In the genomic region with DNA sequence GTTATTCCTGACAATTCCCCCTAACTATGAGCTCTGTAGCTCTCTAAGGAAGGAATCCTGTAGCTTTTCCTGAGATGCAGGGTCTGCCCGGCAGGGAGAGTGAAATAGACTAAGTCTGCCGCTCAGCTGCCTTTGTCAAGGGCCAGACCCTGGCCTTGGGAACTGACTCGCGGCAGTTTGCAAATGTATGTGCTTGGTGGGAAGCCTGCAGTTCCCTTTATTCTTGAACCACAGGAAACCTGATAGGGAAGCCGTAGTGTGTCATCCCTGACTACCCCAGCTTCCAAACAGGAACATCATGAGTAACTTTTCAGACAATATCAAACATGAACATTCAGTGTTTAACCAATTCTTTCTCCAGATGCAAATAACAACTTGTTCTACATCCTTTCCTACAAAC, we compare ENCODE assay signal across 12 cellular contexts.
DNase-seq lines count a peak whose midpoint lies in the region; FAIRE-seq and TF ChIP-seq lines count a peak whose summit lies in the region.
"Had no signal": no experiment of that assay in that cellular context is flagged by ENCODE, and none has a peak within 500 bp of the region (broad histone marks: within the 10 kb centered on the region; RNA-seq: fewer than 3 reads in every experiment).

No MANE protein-coding gene starts in this region.

- H3K36me3 ChIP-seq in astrocyte (ENCODE audit: insufficient read depth, low read length) (no peaks in the 10 kb centered on the region), iPS-18a (ENCODE audit: control insufficient read depth, low read depth, low read length) (no peaks in the 10 kb centered on the region), BE2C (no peaks in the 10 kb centered on the region)

- H3K27me3 ChIP-seq in astrocyte (ENCODE audit: insufficient read depth, low read length): no peaks in the 10 kb centered on the region
- peaks cover 8% of the 10 kb centered on the region for H3K27me3 ChIP-seq in iPS-18a (ENCODE audit: control insufficient read depth, insufficient read depth, low read length)
- H3K27me3 ChIP-seq in BE2C: no peaks in the 10 kb centered on the region

- H3K36me3 Mint-ChIP-seq in activated CD4-positive, alpha-beta T cell treated with anti-CD3 and anti-CD28 coated beads, Interleukin-2, amount 10 ng/mL, durations not matched to agents 24 days and 14 days (ENCODE audit: low read depth): no peaks in the 10 kb centered on the region
- no peaks in the 10 kb centered on the region for H3K36me3 Mint-ChIP-seq in astrocyte (ENCODE audit: low read depth, unreplicated experiment)
- H3K36me3 Mint-ChIP-seq: natural killer cell had no signal

- no peaks in the 10 kb centered on the region for H3K9me3 Mint-ChIP-seq in activated CD4-positive, alpha-beta T cell treated with anti-CD3 and anti-CD28 coated beads, Interleukin-2, amount 10 ng/mL, durations not matched to agents 24 days and 14 days
- no peaks in the 10 kb centered on the region for H3K9me3 Mint-ChIP-seq in astrocyte (ENCODE audit: unreplicated experiment)
- H3K9me3 Mint-ChIP-seq: activated CD4-positive, alpha-beta memory T cell treated with anti-CD3 and anti-CD28 coated beads, Interleukin-2, amount 10 ng/mL, durations not matched to agents 7 days and 5 days; natural killer cell had no signal

- H3K9me3 ChIP-seq in astrocyte (ENCODE audit: insufficient read depth, low read depth, low read length) (no peaks in the 10 kb centered on the region), iPS-18a (ENCODE audit: control insufficient read depth, low read depth, low read length) (peaks cover 3% of the 10 kb centered on the region), BE2C (no peaks in the 10 kb centered on the region)

- DNase-seq in activated CD4-positive, alpha-beta T cell treated with anti-CD3 and anti-CD28 coated beads, Interleukin-2, amount 10 ng/mL, durations not matched to agents 24 days and 14 days: peak; percentile 43
- DNase-seq in activated CD4-positive, alpha-beta T cell treated with anti-CD3 and anti-CD28 coated beads for 4 hours: no peak
- DNase-seq in astrocyte (ENCODE audit: low read depth) (peak; percentile 9), stromal cell of bone marrow (ENCODE audit: low read depth) (peak; percentile 44), NCI-H2029 treated with DMSO at 0.1 percent for 48 hours (lab: John Stamatoyannopoulos, UW) (no peak), NCI-H2196 treated with DMSO at 0.1 percent for 48 hours (lab: John Stamatoyannopoulos, UW; ENCODE audit: unreplicated experiment) (no peak), BE2C (no peak)
- DNase-seq: activated CD4-positive, alpha-beta memory T cell treated with anti-CD3 and anti-CD28 coated beads, Interleukin-2, amount 10 ng/mL, durations not matched to agents 7 days and 5 days; natural killer cell; NCI-H187 treated with DMSO at 0.1 percent for 48 hours; stimulated activated naive CD4-positive, alpha-beta T cell had no signal

- H2AFZ ChIP-seq in astrocyte (ENCODE audit: low read depth, low read length): peak overlapping the region; percentile 6

- H3K4me3 Mint-ChIP-seq in activated CD4-positive, alpha-beta T cell treated with anti-CD3 and anti-CD28 coated beads, Interleukin-2, amount 10 ng/mL, durations not matched to agents 24 days and 14 days: no peak overlapping the region
- no peak overlapping the region for H3K4me3 Mint-ChIP-seq in astrocyte (ENCODE audit: unreplicated experiment)
- H3K4me3 Mint-ChIP-seq: activated CD4-positive, alpha-beta memory T cell treated with anti-CD3 and anti-CD28 coated beads, Interleukin-2, amount 10 ng/mL, durations not matched to agents 7 days and 5 days; natural killer cell had no signal

- no peak for TF ChIP-seq CTCF in astrocyte (IDR thresholded peaks at IDR 0.05; ENCODE audit: insufficient read depth, low read depth, low read length)
- no peak for TF ChIP-seq CTCF in BE2C (IDR thresholded peaks at IDR 0.05; ENCODE audit: low read depth, low read length)

- H3K79me2 ChIP-seq in astrocyte (ENCODE audit: insufficient read depth, low read length): no peaks in the 10 kb centered on the region

- H3K4me3 ChIP-seq in astrocyte (ENCODE audit: insufficient read depth, low read depth, low read length): no peak overlapping the region
- peak overlapping the region; percentile 36 for H3K4me3 ChIP-seq in iPS-18a (ENCODE audit: low read length)
- H3K4me3 ChIP-seq in BE2C (ENCODE audit: low read depth, low read length): no peak overlapping the region

- no peak for FAIRE-seq in astrocyte (lab: Jason Lieb, UNC)

- H3K4me1 ChIP-seq in astrocyte (ENCODE audit: insufficient read depth, low read length) (no peaks in the 10 kb centered on the region), iPS-18a (ENCODE audit: control insufficient read depth, low read depth, low read length) (peaks cover 37% of the 10 kb centered on the region), BE2C (no peaks in the 10 kb centered on the region)

- H3K4me1 Mint-ChIP-seq in activated CD4-positive, alpha-beta T cell treated with anti-CD3 and anti-CD28 coated beads, Interleukin-2, amount 10 ng/mL, durations not matched to agents 24 days and 14 days: no peaks in the 10 kb centered on the region
- peaks cover 15% of the 10 kb centered on the region for H3K4me1 Mint-ChIP-seq in astrocyte (ENCODE audit: low read depth, unreplicated experiment)
- H3K4me1 Mint-ChIP-seq: activated CD4-positive, alpha-beta memory T cell treated with anti-CD3 and anti-CD28 coated beads, Interleukin-2, amount 10 ng/mL, durations not matched to agents 7 days and 5 days had no signal

- no peak overlapping the region for H3K27ac Mint-ChIP-seq in activated CD4-positive, alpha-beta T cell treated with anti-CD3 and anti-CD28 coated beads, Interleukin-2, amount 10 ng/mL, durations not matched to agents 24 days and 14 days
- H3K27ac Mint-ChIP-seq in astrocyte (ENCODE audit: unreplicated experiment): peak overlapping the region; percentile 79
- H3K27ac Mint-ChIP-seq: activated CD4-positive, alpha-beta memory T cell treated with anti-CD3 and anti-CD28 coated beads, Interleukin-2, amount 10 ng/mL, durations not matched to agents 7 days and 5 days; natural killer cell had no signal

- H3K27ac ChIP-seq in astrocyte (ENCODE audit: low read depth, low read length) (no peak overlapping the region), iPS-18a (ENCODE audit: low read length) (no peak overlapping the region)

- no peaks in the 10 kb centered on the region for H4K20me1 ChIP-seq in astrocyte (ENCODE audit: insufficient read depth, low read length)

- H3K9ac ChIP-seq in astrocyte (ENCODE audit: low read length): no peak overlapping the region
- H3K9ac ChIP-seq in iPS-18a (ENCODE audit: low read length): no peak overlapping the region

- H3K27me3 Mint-ChIP-seq in activated CD4-positive, alpha-beta T cell treated with anti-CD3 and anti-CD28 coated beads, Interleukin-2, amount 10 ng/mL, durations not matched to agents 24 days and 14 days: peaks cover 14% of the 10 kb centered on the region
- H3K27me3 Mint-ChIP-seq in astrocyte (ENCODE audit: low read depth, unreplicated experiment): no peaks in the 10 kb centered on the region

- intact Hi-C loops in activated CD4-positive, alpha-beta T cell treated with anti-CD3 and anti-CD28 coated beads, Interleukin-2, amount 10 ng/mL, durations not matched to agents 24 days and 14 days (cut with micrococcal nuclease): no loop called here

- H3K4me2 ChIP-seq in astrocyte (ENCODE audit: low read length): no peak overlapping the region

Comparison
In these comparisons a context has a peak if more than half of its experiments do, and no peak if none do; other contexts are left out.
1. DNase-seq: peak in activated CD4-positive, alpha-beta T cell treated with anti-CD3 and anti-CD28 coated beads, Interleukin-2, amount 10 ng/mL, durations not matched to agents 24 days and 14 days (single experiment), astrocyte (single experiment) and stromal cell of bone marrow (single experiment); none in activated CD4-positive, alpha-beta T cell treated with anti-CD3 and anti-CD28 coated beads for 4 hours (0 of 2), NCI-H2029 treated with DMSO at 0.1 percent for 48 hours (single experiment), NCI-H2196 treated with DMSO at 0.1 percent for 48 hours (single experiment) and BE2C (single experiment).